Comparison of ENCODE assay signal across 1 cellular context in the genomic region with DNA sequence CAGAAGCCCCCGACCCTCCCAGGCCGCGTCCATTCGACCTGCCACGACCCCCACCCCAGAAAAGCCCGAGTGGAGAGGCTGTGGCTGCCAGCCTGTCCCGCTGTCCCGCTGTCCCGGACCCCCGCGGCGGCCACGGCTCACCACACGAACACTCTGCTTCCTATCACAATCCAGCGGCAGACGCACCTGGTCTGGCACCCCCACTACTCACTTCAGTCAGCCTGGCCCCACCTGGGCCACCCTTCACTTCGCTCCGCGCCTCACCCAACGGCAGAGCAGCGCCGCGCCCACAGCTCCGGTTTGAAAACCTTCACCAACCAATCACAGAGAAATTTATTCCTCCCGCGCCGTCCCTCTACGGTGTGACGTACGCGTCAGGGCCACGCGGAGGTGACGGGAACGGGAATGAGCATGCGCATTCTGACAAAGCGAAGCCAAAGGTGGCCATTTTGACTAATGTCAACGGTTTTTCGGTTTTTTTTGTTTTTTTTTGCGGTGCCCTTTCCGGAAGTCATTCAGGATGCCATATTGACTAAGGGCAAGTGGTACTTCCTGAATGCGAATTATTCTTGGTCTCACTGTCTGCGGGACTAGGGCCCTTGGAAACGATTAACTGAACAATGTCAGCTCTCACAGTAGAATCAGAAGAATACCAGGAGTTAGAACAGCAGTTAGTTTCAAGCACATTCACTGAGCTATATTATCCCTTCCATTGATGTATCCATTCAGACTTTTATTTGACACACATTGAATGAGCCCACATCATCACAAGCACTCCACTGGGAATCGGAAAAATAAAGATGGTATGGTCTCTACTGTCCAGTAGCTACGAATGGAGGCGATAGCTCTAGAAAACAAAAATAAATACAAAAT.
TF ChIP-seq lines count a peak whose summit lies in the region.

A gene with protein sequence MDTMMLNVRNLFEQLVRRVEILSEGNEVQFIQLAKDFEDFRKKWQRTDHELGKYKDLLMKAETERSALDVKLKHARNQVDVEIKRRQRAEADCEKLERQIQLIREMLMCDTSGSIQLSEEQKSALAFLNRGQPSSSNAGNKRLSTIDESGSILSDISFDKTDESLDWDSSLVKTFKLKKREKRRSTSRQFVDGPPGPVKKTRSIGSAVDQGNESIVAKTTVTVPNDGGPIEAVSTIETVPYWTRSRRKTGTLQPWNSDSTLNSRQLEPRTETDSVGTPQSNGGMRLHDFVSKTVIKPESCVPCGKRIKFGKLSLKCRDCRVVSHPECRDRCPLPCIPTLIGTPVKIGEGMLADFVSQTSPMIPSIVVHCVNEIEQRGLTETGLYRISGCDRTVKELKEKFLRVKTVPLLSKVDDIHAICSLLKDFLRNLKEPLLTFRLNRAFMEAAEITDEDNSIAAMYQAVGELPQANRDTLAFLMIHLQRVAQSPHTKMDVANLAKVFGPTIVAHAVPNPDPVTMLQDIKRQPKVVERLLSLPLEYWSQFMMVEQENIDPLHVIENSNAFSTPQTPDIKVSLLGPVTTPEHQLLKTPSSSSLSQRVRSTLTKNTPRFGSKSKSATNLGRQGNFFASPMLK (minus strand): TSS at position 308 of the 873 bp plus-strand sequence. CDS start 8,779 bp downstream, outside the sequence.

TF ChIP-seq in GM12878, 131 proteins besides CTCF, POLR2A, EP300 and RAD21 (continued from another document and continues in another):
- TF ChIP-seq, protein P1, sequence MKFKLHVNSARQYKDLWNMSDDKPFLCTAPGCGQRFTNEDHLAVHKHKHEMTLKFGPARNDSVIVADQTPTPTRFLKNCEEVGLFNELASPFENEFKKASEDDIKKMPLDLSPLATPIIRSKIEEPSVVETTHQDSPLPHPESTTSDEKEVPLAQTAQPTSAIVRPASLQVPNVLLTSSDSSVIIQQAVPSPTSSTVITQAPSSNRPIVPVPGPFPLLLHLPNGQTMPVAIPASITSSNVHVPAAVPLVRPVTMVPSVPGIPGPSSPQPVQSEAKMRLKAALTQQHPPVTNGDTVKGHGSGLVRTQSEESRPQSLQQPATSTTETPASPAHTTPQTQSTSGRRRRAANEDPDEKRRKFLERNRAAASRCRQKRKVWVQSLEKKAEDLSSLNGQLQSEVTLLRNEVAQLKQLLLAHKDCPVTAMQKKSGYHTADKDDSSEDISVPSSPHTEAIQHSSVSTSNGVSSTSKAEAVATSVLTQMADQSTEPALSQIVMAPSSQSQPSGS (IDR thresholded peaks at IDR 0.05; ENCODE audit: low read length) = no peak; the same call in 1 of the 2 replicates
- TF ChIP-seq, protein P2, sequence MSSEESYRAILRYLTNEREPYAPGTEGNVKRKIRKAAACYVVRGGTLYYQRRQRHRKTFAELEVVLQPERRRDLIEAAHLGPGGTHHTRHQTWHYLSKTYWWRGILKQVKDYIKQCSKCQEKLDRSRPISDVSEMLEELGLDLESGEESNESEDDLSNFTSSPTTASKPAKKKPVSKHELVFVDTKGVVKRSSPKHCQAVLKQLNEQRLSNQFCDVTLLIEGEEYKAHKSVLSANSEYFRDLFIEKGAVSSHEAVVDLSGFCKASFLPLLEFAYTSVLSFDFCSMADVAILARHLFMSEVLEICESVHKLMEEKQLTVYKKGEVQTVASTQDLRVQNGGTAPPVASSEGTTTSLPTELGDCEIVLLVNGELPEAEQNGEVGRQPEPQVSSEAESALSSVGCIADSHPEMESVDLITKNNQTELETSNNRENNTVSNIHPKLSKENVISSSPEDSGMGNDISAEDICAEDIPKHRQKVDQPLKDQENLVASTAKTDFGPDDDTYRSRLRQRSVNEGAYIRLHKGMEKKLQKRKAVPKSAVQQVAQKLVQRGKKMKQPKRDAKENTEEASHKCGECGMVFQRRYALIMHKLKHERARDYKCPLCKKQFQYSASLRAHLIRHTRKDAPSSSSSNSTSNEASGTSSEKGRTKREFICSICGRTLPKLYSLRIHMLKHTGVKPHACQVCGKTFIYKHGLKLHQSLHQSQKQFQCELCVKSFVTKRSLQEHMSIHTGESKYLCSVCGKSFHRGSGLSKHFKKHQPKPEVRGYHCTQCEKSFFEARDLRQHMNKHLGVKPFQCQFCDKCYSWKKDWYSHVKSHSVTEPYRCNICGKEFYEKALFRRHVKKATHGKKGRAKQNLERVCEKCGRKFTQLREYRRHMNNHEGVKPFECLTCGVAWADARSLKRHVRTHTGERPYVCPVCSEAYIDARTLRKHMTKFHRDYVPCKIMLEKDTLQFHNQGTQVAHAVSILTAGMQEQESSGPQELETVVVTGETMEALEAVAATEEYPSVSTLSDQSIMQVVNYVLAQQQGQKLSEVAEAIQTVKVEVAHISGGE (CRISPR knock-in tag; IDR thresholded peaks at IDR 0.05) = no peak
- TF ChIP-seq, protein P3, sequence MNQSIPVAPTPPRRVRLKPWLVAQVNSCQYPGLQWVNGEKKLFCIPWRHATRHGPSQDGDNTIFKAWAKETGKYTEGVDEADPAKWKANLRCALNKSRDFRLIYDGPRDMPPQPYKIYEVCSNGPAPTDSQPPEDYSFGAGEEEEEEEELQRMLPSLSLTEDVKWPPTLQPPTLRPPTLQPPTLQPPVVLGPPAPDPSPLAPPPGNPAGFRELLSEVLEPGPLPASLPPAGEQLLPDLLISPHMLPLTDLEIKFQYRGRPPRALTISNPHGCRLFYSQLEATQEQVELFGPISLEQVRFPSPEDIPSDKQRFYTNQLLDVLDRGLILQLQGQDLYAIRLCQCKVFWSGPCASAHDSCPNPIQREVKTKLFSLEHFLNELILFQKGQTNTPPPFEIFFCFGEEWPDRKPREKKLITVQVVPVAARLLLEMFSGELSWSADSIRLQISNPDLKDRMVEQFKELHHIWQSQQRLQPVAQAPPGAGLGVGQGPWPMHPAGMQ (IDR thresholded peaks at IDR 0.05; ENCODE audit: borderline replicate concordance) = 0 out of 2 replicates have a peak, but pooled peaks have one; percentile 11
- TF ChIP-seq RUNX3 (IDR thresholded peaks at IDR 0.05; ENCODE audit: low read length) (peak; percentile 88), GABPA (IDR thresholded peaks at IDR 0.05; ENCODE audit: low read depth) (peak; percentile 91), SIN3A (IDR thresholded peaks at IDR 0.05; ENCODE audit: low read depth, low read length) (peak; percentile 95), TCF12 (IDR thresholded peaks at IDR 0.05; ENCODE audit: low read depth, low read length) (peak; percentile 35; the same call in 1 of the 2 replicates), ZNF274 (IDR thresholded peaks at IDR 0.05; ENCODE audit: insufficient read depth, insufficient read length) (no peak), TBL1XR1 (IDR thresholded peaks at IDR 0.05; ENCODE audit: low read depth, low read length) (no peak), IRF4 (IDR thresholded peaks at IDR 0.05; ENCODE audit: low read depth, low read length) (no peak), NFIC (IDR thresholded peaks at IDR 0.05; ENCODE audit: low read depth, low read length) (0 out of 2 replicates have a peak, but pooled peaks have one; percentile 34), CHD4 (IDR thresholded peaks at IDR 0.05) (no peak), ZNF622 (IDR thresholded peaks at IDR 0.05) (no peak), ATF7 (IDR thresholded peaks at IDR 0.05; ENCODE audit: low read depth) (peak; percentile 86), TCF7 (IDR thresholded peaks at IDR 0.05; ENCODE audit: borderline replicate concordance) (no peak), RAD51 (IDR thresholded peaks at IDR 0.05) (peak; percentile 77), NR2F1 (conservative IDR thresholded peaks at IDR 0.05) (no peak), BRCA1 (IDR thresholded peaks at IDR 0.05; ENCODE audit: low read depth, low read length) (0 out of 2 replicates have a peak, but pooled peaks have one; percentile 53), YBX1 (IDR thresholded peaks at IDR 0.05) (no peak), FOS (IDR thresholded peaks at IDR 0.05; ENCODE audit: borderline replicate concordance, extremely low read depth, insufficient read length) (no peak), ZNF384 (IDR thresholded peaks at IDR 0.05; ENCODE audit: borderline replicate concordance, low read depth, low read length) (peak; percentile 100), IKZF2 (IDR thresholded peaks at IDR 0.05) (no peak), FOXK2 (IDR thresholded peaks at IDR 0.05) (no peak), POLR2AphosphoS5 (IDR thresholded peaks at IDR 0.05; ENCODE audit: low read length) (no peak), TAF1 (IDR thresholded peaks at IDR 0.05; ENCODE audit: borderline replicate concordance, low read depth, low read length) (peak; percentile 58; the same call in 1 of the 2 replicates), ASH2L (IDR thresholded peaks at IDR 0.05; ENCODE audit: borderline replicate concordance, low read depth) (no peak), POLR2AphosphoS2 (IDR thresholded peaks at IDR 0.05; ENCODE audit: low read depth, low read length) (0 out of 2 replicates have a peak, but pooled peaks have one; percentile 25), RFX5 (IDR thresholded peaks at IDR 0.05; ENCODE audit: low read depth, low read length) (0 out of 2 replicates have a peak, but pooled peaks have one; percentile 45), CREM (IDR thresholded peaks at IDR 0.05; ENCODE audit: low read depth) (peak; percentile 96), PAX8 (IDR thresholded peaks at IDR 0.05) (no peak), LARP7 (IDR thresholded peaks at IDR 0.05) (no peak), HDAC6 (IDR thresholded peaks at IDR 0.05; ENCODE audit: unreplicated experiment) (no peak), NR2C2 (IDR thresholded peaks at IDR 0.05; ENCODE audit: borderline replicate concordance, control insufficient read depth, insufficient read length, low read depth) (no peak), ESRRA (IDR thresholded peaks at IDR 0.05; ENCODE audit: low read length) (no peak), HDGF (IDR thresholded peaks at IDR 0.05) (no peak)
- TF ChIP-seq, protein P4, sequence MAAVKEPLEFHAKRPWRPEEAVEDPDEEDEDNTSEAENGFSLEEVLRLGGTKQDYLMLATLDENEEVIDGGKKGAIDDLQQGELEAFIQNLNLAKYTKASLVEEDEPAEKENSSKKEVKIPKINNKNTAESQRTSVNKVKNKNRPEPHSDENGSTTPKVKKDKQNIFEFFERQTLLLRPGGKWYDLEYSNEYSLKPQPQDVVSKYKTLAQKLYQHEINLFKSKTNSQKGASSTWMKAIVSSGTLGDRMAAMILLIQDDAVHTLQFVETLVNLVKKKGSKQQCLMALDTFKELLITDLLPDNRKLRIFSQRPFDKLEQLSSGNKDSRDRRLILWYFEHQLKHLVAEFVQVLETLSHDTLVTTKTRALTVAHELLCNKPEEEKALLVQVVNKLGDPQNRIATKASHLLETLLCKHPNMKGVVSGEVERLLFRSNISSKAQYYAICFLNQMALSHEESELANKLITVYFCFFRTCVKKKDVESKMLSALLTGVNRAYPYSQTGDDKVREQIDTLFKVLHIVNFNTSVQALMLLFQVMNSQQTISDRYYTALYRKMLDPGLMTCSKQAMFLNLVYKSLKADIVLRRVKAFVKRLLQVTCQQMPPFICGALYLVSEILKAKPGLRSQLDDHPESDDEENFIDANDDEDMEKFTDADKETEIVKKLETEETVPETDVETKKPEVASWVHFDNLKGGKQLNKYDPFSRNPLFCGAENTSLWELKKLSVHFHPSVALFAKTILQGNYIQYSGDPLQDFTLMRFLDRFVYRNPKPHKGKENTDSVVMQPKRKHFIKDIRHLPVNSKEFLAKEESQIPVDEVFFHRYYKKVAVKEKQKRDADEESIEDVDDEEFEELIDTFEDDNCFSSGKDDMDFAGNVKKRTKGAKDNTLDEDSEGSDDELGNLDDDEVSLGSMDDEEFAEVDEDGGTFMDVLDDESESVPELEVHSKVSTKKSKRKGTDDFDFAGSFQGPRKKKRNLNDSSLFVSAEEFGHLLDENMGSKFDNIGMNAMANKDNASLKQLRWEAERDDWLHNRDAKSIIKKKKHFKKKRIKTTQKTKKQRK (IDR thresholded peaks at IDR 0.05; ENCODE audit: low read depth, low read length) = no peak
- TF ChIP-seq, protein P5, sequence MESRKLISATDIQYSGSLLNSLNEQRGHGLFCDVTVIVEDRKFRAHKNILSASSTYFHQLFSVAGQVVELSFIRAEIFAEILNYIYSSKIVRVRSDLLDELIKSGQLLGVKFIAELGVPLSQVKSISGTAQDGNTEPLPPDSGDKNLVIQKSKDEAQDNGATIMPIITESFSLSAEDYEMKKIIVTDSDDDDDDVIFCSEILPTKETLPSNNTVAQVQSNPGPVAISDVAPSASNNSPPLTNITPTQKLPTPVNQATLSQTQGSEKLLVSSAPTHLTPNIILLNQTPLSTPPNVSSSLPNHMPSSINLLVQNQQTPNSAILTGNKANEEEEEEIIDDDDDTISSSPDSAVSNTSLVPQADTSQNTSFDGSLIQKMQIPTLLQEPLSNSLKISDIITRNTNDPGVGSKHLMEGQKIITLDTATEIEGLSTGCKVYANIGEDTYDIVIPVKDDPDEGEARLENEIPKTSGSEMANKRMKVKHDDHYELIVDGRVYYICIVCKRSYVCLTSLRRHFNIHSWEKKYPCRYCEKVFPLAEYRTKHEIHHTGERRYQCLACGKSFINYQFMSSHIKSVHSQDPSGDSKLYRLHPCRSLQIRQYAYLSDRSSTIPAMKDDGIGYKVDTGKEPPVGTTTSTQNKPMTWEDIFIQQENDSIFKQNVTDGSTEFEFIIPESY (IDR thresholded peaks at IDR 0.05) = no peak
- TF ChIP-seq, protein P6, sequence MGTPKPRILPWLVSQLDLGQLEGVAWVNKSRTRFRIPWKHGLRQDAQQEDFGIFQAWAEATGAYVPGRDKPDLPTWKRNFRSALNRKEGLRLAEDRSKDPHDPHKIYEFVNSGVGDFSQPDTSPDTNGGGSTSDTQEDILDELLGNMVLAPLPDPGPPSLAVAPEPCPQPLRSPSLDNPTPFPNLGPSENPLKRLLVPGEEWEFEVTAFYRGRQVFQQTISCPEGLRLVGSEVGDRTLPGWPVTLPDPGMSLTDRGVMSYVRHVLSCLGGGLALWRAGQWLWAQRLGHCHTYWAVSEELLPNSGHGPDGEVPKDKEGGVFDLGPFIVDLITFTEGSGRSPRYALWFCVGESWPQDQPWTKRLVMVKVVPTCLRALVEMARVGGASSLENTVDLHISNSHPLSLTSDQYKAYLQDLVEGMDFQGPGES (IDR thresholded peaks at IDR 0.05) = no peak
- TF ChIP-seq, protein P7, sequence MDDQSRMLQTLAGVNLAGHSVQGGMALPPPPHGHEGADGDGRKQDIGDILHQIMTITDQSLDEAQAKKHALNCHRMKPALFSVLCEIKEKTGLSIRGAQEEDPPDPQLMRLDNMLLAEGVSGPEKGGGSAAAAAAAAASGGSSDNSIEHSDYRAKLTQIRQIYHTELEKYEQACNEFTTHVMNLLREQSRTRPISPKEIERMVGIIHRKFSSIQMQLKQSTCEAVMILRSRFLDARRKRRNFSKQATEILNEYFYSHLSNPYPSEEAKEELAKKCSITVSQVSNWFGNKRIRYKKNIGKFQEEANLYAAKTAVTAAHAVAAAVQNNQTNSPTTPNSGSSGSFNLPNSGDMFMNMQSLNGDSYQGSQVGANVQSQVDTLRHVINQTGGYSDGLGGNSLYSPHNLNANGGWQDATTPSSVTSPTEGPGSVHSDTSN (IDR thresholded peaks at IDR 0.05; ENCODE audit: insufficient replicate concordance, low read depth, low read length) = no peak
